1 cellular context compared by ENCODE assay signal in genomic region chr10:86950349-86950748, GRCh38.
TF ChIP-seq lines count a peak whose summit lies in the region.

No MANE protein-coding gene starts in this region.

TF ChIP-seq in IMR-90, 13 proteins besides CTCF, POLR2A, EP300 and RAD21:
- no peak for TF ChIP-seq BHLHE40 (IDR thresholded peaks at IDR 0.05; ENCODE audit: low read depth, low read length)
TF ChIP-seq in IMR-90: peak in this region for 0.
